10 cellular contexts compared by ENCODE assay signal in the genomic region with DNA sequence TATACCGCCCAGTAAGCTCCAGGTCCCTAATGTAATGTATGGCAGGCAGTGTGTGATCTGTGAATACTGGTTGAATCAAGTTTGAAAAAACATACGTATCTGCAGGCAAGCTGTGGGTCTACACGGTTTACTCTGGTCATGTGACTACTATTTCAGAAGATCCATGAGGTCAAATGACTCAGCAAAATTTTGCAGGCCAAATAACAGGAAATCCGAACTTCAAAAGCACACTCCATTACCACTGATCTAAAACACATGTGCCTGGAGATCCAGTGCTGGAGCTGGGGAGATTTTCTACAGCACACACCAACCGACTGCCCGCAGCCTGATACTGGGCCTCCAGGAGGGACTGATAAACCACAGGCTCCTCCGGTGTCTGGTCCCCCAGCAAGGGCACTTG.
DNase-seq lines count a peak whose midpoint lies in the region; ATAC-seq and TF ChIP-seq lines count a peak whose summit lies in the region.
"Had no signal": no experiment of that assay in that cellular context is flagged by ENCODE, and none has a peak within 500 bp of the region (broad histone marks: within the 10 kb centered on the region; RNA-seq: fewer than 3 reads in every experiment).

No MANE protein-coding gene starts in this region.

- H3K4me2 ChIP-seq in DND-41 (ENCODE audit: insufficient read depth, low read length) = no peak overlapping the region

- peaks cover 21% of the 10 kb centered on the region for H3K4me1 ChIP-seq in DND-41 (ENCODE audit: insufficient read depth, low read length)
- peaks cover 24 to 26% of the 10 kb centered on the region in 2 experiments for H3K4me1 ChIP-seq in neutrophil (ENCODE audit: control insufficient read depth in 1 of 2, insufficient read depth in 1 of 2, low read depth in 1 of 2, low read length in 1 of 2)

- peak overlapping the region; percentile 66 for H2AFZ ChIP-seq in DND-41 (ENCODE audit: low read depth, low read length)

- no peak overlapping the region for H3K4me3 ChIP-seq in DND-41 (ENCODE audit: low read depth in 1 of 2, low read length in 2 of 2)
- peak overlapping the region in 1 of 2 experiments; percentile 6 for H3K4me3 ChIP-seq in neutrophil (ENCODE audit: low read depth in 1 of 2, low read length in 1 of 2)
- H3K4me3 ChIP-seq: ascending aorta, tibial artery had no signal

- H3K9me3 ChIP-seq in DND-41 (ENCODE audit: insufficient read depth, low read length, severe bottlenecking) = no peaks in the 10 kb centered on the region
- no peaks in the 10 kb centered on the region for H3K9me3 ChIP-seq in neutrophil
- H3K9me3 ChIP-seq: ascending aorta, tibial artery had no signal

- H3K27ac ChIP-seq in DND-41 (ENCODE audit: low read length) (peak overlapping the region; percentile 58), neutrophil (peak overlapping the region; percentile 43)
- H3K27ac ChIP-seq: ascending aorta, tibial artery had no signal

- ATAC-seq in DND-41 (ENCODE audit: insufficient read depth, low read depth) = peak; percentile 88

- H4K20me1 ChIP-seq in DND-41 (ENCODE audit: insufficient read depth, low read length) = no peaks in the 10 kb centered on the region

- H3K27me3 ChIP-seq in DND-41 (ENCODE audit: insufficient read depth, low read length, poor library complexity) = no peaks in the 10 kb centered on the region
- H3K27me3 ChIP-seq in neutrophil = no peaks in the 10 kb centered on the region
- H3K27me3 ChIP-seq: ascending aorta, tibial artery had no signal

- H3K36me3 ChIP-seq in DND-41 (ENCODE audit: insufficient read depth, low read length) (no peaks in the 10 kb centered on the region), neutrophil (no peaks in the 10 kb centered on the region)
- H3K36me3 ChIP-seq: ascending aorta, tibial artery had no signal

- TF ChIP-seq CTCF in DND-41 (IDR thresholded peaks at IDR 0.05; ENCODE audit: borderline replicate concordance, extremely low read depth, low read length, poor library complexity, severe bottlenecking) (no peak), neutrophil (IDR thresholded peaks at IDR 0.05) (no peak)

- peak; percentile 69 for DNase-seq in DND-41
- peak; percentile 60 for DNase-seq in NOMO-1 treated with DMSO at 0.1 percent for 48 hours (lab: John Stamatoyannopoulos, UW; ENCODE audit: unreplicated experiment)
- DNase-seq in erythroblast (lab: John Stamatoyannopoulos, UW) = peak; percentile 68 to 83
- no peak for DNase-seq in NCI-H1048 (lab: John Stamatoyannopoulos, UW)
- DNase-seq in activated CD8-positive, alpha-beta memory T cell treated with anti-CD3 and anti-CD28 coated beads for 24 hours = no peak
- DNase-seq in SW 1271 (lab: John Stamatoyannopoulos, UW) = no peak
- no peak for DNase-seq in NCI-H128 (lab: John Stamatoyannopoulos, UW; ENCODE audit: unreplicated experiment)

- no peak for TF ChIP-seq POLR2A in erythroblast (IDR thresholded peaks at IDR 0.05; ENCODE audit: low read length)

- no peak overlapping the region; the same call in 1 of the 2 replicates for H3K9ac ChIP-seq in DND-41 (ENCODE audit: low read depth, low read length)

- no peaks in the 10 kb centered on the region for H3K79me2 ChIP-seq in DND-41 (ENCODE audit: insufficient read depth, low read length)

Comparison
In these comparisons a context has a peak if more than half of its experiments do, and no peak if none do; other contexts are left out.
1. DNase-seq: peak in DND-41 (single experiment), NOMO-1 treated with DMSO at 0.1 percent for 48 hours (single experiment) and erythroblast (2 of 2); none in NCI-H1048 (single experiment), activated CD8-positive, alpha-beta memory T cell treated with anti-CD3 and anti-CD28 coated beads for 24 hours (single experiment), SW 1271 (0 of 2) and NCI-H128 (single experiment).